ENCODE assay signal across 10 cellular contexts in the genomic region with DNA sequence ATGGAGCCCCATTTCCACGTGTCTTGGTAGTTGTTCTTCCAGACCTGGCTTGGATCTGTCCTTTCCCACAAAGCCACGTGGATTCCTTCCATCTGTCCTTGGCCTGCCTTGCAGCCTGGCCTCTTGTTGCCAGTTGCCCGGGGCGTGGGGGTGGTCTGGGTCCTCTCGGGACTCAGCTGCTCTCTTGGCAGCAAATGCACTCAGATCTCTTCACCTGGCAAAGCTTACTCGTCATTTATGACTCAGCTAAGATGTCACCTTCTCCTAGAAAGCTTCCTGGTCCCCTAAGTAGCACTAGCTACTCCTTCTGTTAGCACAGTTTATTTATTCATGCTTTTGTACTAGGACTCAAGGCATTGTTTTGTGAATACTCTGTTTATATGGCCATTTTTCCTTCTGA. TPM values are rescaled to one million over a fixed set of nuclear protein-coding genes. Genes with fewer than 3 reads are reported as not detected.
DNase-seq lines count a peak whose midpoint lies in the region; ATAC-seq and TF ChIP-seq lines count a peak whose summit lies in the region.
"Had no signal": no experiment of that assay in that cellular context is flagged by ENCODE, and none has a peak within 500 bp of the region (broad histone marks: within the 10 kb centered on the region; RNA-seq: fewer than 3 reads in every experiment).

No MANE protein-coding gene starts in this region.

- peaks cover 44% of the 10 kb centered on the region for H3K79me2 ChIP-seq in trophoblast cell (ENCODE audit: control insufficient read depth, insufficient read depth, low read length, poor library complexity)

- peak overlapping the region; percentile 66 for H2AK5ac ChIP-seq in trophoblast cell (ENCODE audit: low read length)

- H3K9ac ChIP-seq in trophoblast cell (ENCODE audit: low read length): no peak overlapping the region

- CTCF ChIA-PET in Caco-2 (lab: Charles Lee): no interaction called here

- no peak overlapping the region for H2AFZ ChIP-seq in trophoblast cell (ENCODE audit: insufficient read depth, low read length, poor library complexity)

- H3K27ac Mint-ChIP-seq in Caco-2 (ENCODE audit: unreplicated experiment): peak overlapping the region; percentile 91
- H3K27ac Mint-ChIP-seq: IgD-negative memory B cell had no signal

- TF ChIP-seq CTCF in Caco-2 (IDR thresholded peaks at IDR 0.05; ENCODE audit: insufficient read depth in 1 of 2, low read depth in 1 of 2, low read length in 1 of 2, severe bottlenecking in 1 of 2, unreplicated experiment in 1 of 2): no peak

- H3K4me3 Mint-ChIP-seq in Caco-2 (ENCODE audit: unreplicated experiment): no peak overlapping the region

- peaks cover 8% of the 10 kb centered on the region for H3K9me3 ChIP-seq in Caco-2
- peaks cover 2% of the 10 kb centered on the region for H3K9me3 ChIP-seq in trophoblast cell (ENCODE audit: insufficient read depth, low read depth, low read length)

- H3K27me3 ChIP-seq in Caco-2 (replicated peaks; ENCODE audit: control insufficient read depth, insufficient read depth, low read length): no peaks in the 10 kb centered on the region
- no peaks in the 10 kb centered on the region for H3K27me3 ChIP-seq in trophoblast cell (ENCODE audit: insufficient read depth, low read length)

- peaks cover 25% of the 10 kb centered on the region for H3K79me1 ChIP-seq in trophoblast cell (ENCODE audit: low read length)

- H3K4me3 ChIP-seq in Caco-2 (ENCODE audit: low read depth, low read length) (no peak overlapping the region), trophoblast cell (ENCODE audit: low read depth, low read length) (peak overlapping the region; percentile 21)

- no peak overlapping the region for H3K23ac ChIP-seq in trophoblast cell (ENCODE audit: low read length)

- H3K36me3 ChIP-seq in Caco-2 (ENCODE audit: control insufficient read depth, insufficient read depth, low read length) (no peaks in the 10 kb centered on the region; the same call in none of the 2 replicates), trophoblast cell (ENCODE audit: control insufficient read depth in 1 of 2, insufficient read depth in 2 of 2, low read length in 2 of 2) (peaks cover 10 to 13% of the 10 kb centered on the region in 2 experiments)

- H4K91ac ChIP-seq in trophoblast cell (ENCODE audit: low read depth, low read length): peak overlapping the region; percentile 87

- H3K27ac ChIP-seq in trophoblast cell (ENCODE audit: low read depth, low read length): peak overlapping the region; percentile 6

- H3K4me1 ChIP-seq in Caco-2: peaks cover 82% of the 10 kb centered on the region
- H3K4me1 ChIP-seq in trophoblast cell (ENCODE audit: control insufficient read depth in 1 of 2, insufficient read depth in 2 of 2, low read length in 2 of 2): peaks cover 60 to 71% of the 10 kb centered on the region in 2 experiments

- no TSS peak for BruUV-seq in Caco-2 (replicated peaks; lab: Mats Ljungman, UMichigan)

- POLR2A ChIA-PET in Caco-2 (lab: Charles Lee): no interaction called here

- peak overlapping the region; percentile 16 for H3K14ac ChIP-seq in trophoblast cell (ENCODE audit: low read length)

- DNase-seq in Caco-2: no peak
- DNase-seq in RKO (ENCODE audit: low spot score): peak; percentile 6
- DNase-seq in cardiac septum (ENCODE audit: low spot score): peak; percentile 73
- no peak for DNase-seq in trophoblast cell
- DNase-seq in SW480 (ENCODE audit: low spot score): no peak
- DNase-seq in stimulated activated CD4-positive, alpha-beta T cell treated with anti-CD3 and anti-CD28 coated beads, Interleukin-15, amount 100 ng/mL, for 24 hours: no peak
- DNase-seq: activated naive CD4-positive, alpha-beta T cell treated with anti-CD3 and anti-CD28 coated beads, Interleukin-2, amount 50 U/mL, for 16 hours had no signal

- ATAC-seq in HG02870 (IDR thresholded peaks at IDR 0.05; ENCODE audit: unreplicated experiment) (no peak), GM19035 (IDR thresholded peaks at IDR 0.05; ENCODE audit: unreplicated experiment) (no peak)

- intact Hi-C loops in Caco-2 (cut with micrococcal nuclease; ENCODE audit: unreplicated experiment) (no loop called here), cardiac septum (cut with DNase I) (no loop called here)

- no peaks in the 10 kb centered on the region for H3K27me3 Mint-ChIP-seq in Caco-2 (ENCODE audit: insufficient read depth, unreplicated experiment)

- peak overlapping the region; percentile 6 for H4K8ac ChIP-seq in trophoblast cell (ENCODE audit: low read depth, low read length)

- no CpG with 5 or more reads among the region's 6 CpGs for WGBS in trophoblast cell (ENCODE audit: extremely low coverage, insufficient coverage, insufficient read length)

- H2BK12ac ChIP-seq in trophoblast cell (ENCODE audit: low read length): peak overlapping the region; percentile 19

- no peak overlapping the region for H4K12ac ChIP-seq in trophoblast cell (ENCODE audit: low read depth, low read length)

- no peak overlapping the region for H2BK5ac ChIP-seq in trophoblast cell (ENCODE audit: low read depth, low read length, poor library complexity)

- peaks cover 68% of the 10 kb centered on the region for H3K36me3 Mint-ChIP-seq in Caco-2 (ENCODE audit: insufficient read depth, unreplicated experiment)

- H3K4ac ChIP-seq in trophoblast cell (ENCODE audit: low read depth, low read length): peak overlapping the region; percentile 56

- no peak overlapping the region for H3K4me2 ChIP-seq in trophoblast cell (ENCODE audit: low read length)

- peaks cover 13% of the 10 kb centered on the region for H3K9me3 Mint-ChIP-seq in Caco-2 (ENCODE audit: unreplicated experiment)

- peak overlapping the region; percentile 10 for H2BK120ac ChIP-seq in trophoblast cell (ENCODE audit: insufficient read depth, low read length, poor library complexity)

- H3K4me1 Mint-ChIP-seq in Caco-2 (ENCODE audit: low read depth, unreplicated experiment): peaks cover 73% of the 10 kb centered on the region
- H3K4me1 Mint-ChIP-seq: IgD-negative memory B cell had no signal

- H3K18ac ChIP-seq in trophoblast cell (ENCODE audit: low read length): peak overlapping the region; percentile 62

RNA-seq across cellular contexts. Expression of a gene that starts 13.6 kb away (rescaled TPM):
- total RNA-seq in Caco-2 (2022): 85.9 and 90.8 TPM in 2 replicates
- total RNA-seq in cardiac septum: 22.5 TPM
- 54.5 and 57.2 TPM in 2 replicates for polyA plus RNA-seq in trophoblast cell (2013)

Comparison
In these comparisons a context has a peak if more than half of its experiments do, and no peak if none do; other contexts are left out.
1. DNase-seq: peak in RKO (single experiment) and cardiac septum (single experiment); none in Caco-2 (0 of 2), trophoblast cell (0 of 2), SW480 (single experiment) and stimulated activated CD4-positive, alpha-beta T cell treated with anti-CD3 and anti-CD28 coated beads, Interleukin-15, amount 100 ng/mL, for 24 hours (single experiment).